Comparison of ENCODE assay signal across 2 cellular contexts in genomic region chr5:39131210-39132127, GRCh38.
TF ChIP-seq lines count a peak whose summit lies in the region.

No MANE protein-coding gene starts in this region.

TF ChIP-seq in K562, 482 proteins besides CTCF, POLR2A, EP300 and RAD21 (continued from another document):
- TF ChIP-seq CEBPZ (IDR thresholded peaks at IDR 0.05; ENCODE audit: borderline replicate concordance, low read depth, low read length) (no peak), ZNF280A (IDR thresholded peaks at IDR 0.05; ENCODE audit: low read depth, partially characterized antibody) (no peak)

TF ChIP-seq in neural cell, 6 proteins besides CTCF, POLR2A, EP300 and RAD21 (continued from another document):
- TF ChIP-seq REST (IDR thresholded peaks at IDR 0.05; ENCODE audit: borderline replicate concordance) (peak; percentile 36), TAF1 (IDR thresholded peaks at IDR 0.05; ENCODE audit: low read depth) (no peak), EZH2 (IDR thresholded peaks at IDR 0.05; ENCODE audit: borderline replicate concordance, insufficient read depth, low read length, poor library complexity, severe bottlenecking) (no peak), MXI1 (conservative IDR thresholded peaks at IDR 0.05; ENCODE audit: poor library complexity, severe bottlenecking) (no peak)
